ENCODE assay signal across 1 cellular context in the genomic region with DNA sequence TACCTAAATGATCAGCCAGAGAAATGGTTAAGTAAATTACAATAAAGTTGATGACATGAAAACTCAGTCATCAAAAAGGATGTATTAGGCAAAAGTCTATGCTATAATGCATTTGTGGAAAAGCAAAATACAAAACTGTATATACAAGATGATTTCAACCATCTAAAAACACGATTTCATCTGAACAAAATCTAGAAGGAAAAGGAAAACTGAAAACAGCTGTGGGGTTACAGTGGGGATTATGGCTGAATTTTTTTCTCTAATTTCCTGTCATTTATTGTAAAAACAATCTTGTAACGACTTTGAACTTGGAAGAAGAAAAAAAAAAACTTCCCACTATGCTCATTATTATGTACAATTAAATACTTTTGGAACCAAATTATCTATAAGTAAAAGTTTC.
TF ChIP-seq lines count a peak whose summit lies in the region.

No MANE protein-coding gene starts in this region.

TF ChIP-seq in HepG2, 621 proteins besides CTCF, POLR2A, EP300 and RAD21:
- no peak for TF ChIP-seq ZNF30 (CRISPR knock-in tag; IDR thresholded peaks at IDR 0.05)
- TF ChIP-seq ZBTB20 (CRISPR knock-in tag; IDR thresholded peaks at IDR 0.05; ENCODE audit: borderline replicate concordance, low read depth): no peak
- TF ChIP-seq, protein P1, sequence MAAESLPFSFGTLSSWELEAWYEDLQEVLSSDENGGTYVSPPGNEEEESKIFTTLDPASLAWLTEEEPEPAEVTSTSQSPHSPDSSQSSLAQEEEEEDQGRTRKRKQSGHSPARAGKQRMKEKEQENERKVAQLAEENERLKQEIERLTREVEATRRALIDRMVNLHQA (CRISPR knock-in tag; IDR thresholded peaks at IDR 0.05): no peak
- TF ChIP-seq, protein P2, sequence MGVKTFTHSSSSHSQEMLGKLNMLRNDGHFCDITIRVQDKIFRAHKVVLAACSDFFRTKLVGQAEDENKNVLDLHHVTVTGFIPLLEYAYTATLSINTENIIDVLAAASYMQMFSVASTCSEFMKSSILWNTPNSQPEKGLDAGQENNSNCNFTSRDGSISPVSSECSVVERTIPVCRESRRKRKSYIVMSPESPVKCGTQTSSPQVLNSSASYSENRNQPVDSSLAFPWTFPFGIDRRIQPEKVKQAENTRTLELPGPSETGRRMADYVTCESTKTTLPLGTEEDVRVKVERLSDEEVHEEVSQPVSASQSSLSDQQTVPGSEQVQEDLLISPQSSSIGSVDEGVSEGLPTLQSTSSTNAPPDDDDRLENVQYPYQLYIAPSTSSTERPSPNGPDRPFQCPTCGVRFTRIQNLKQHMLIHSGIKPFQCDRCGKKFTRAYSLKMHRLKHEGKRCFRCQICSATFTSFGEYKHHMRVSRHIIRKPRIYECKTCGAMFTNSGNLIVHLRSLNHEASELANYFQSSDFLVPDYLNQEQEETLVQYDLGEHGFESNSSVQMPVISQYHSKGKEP (CRISPR knock-in tag; IDR thresholded peaks at IDR 0.05): no peak
- no peak for TF ChIP-seq SIN3A (IDR thresholded peaks at IDR 0.05; ENCODE audit: borderline replicate concordance, low read depth, low read length)
- TF ChIP-seq ZNF841 (CRISPR knock-in tag; IDR thresholded peaks at IDR 0.05; ENCODE audit: borderline replicate concordance): no peak
- no peak for TF ChIP-seq ZNF629 (CRISPR knock-in tag; conservative IDR thresholded peaks at IDR 0.05)
- TF ChIP-seq FOXA3 (CRISPR knock-in tag; IDR thresholded peaks at IDR 0.05): no peak
- TF ChIP-seq ZNF619 (CRISPR knock-in tag; IDR thresholded peaks at IDR 0.05): no peak
